ENCODE assay signal across 23 cellular contexts in genomic region chr15:31776039-31776438, GRCh38.
"Had no signal": no experiment of that assay in that cellular context is flagged by ENCODE, and none has a peak within 500 bp of the region (broad histone marks: within the 10 kb centered on the region; RNA-seq: fewer than 3 reads in every experiment).

No MANE protein-coding gene starts in this region.

- H3K36me3 Mint-ChIP-seq: immature natural killer cell; naive thymus-derived CD4-positive, alpha-beta T cell; type B pancreatic cell had no signal

- H3K27me3 ChIP-seq: esophagus muscularis mucosa, gastrocnemius medialis, neutrophil, sigmoid colon, stomach, thyroid gland, uterus had no signal

- H3K27ac ChIP-seq: epithelial cell of prostate, esophagus muscularis mucosa, gastrocnemius medialis, neutrophil, sigmoid colon, skin epidermis, stomach, thyroid gland, uterus had no signal

- H3K4me1 ChIP-seq: esophagus muscularis mucosa, gastrocnemius medialis, sigmoid colon, stomach, thyroid gland, uterus had no signal

- H3K36me3 ChIP-seq: esophagus muscularis mucosa, gastrocnemius medialis, neutrophil, sigmoid colon, stomach, thyroid gland, uterus had no signal

- H3K9me3 ChIP-seq: esophagus muscularis mucosa, gastrocnemius medialis, neutrophil, sigmoid colon, stomach, thyroid gland, uterus had no signal

- H3K4me1 Mint-ChIP-seq: immature natural killer cell; naive thymus-derived CD4-positive, alpha-beta T cell had no signal

- H3K27ac Mint-ChIP-seq: effector memory CD8-positive, alpha-beta T cell; immature natural killer cell; naive thymus-derived CD4-positive, alpha-beta T cell; nephron progenitor cell; progenitor cell of endocrine pancreas; type B pancreatic cell had no signal

- ATAC-seq: effector memory CD8-positive, alpha-beta T cell; gastrocnemius medialis; left colon; left ventricle myocardium superior; naive thymus-derived CD4-positive, alpha-beta T cell had no signal

- H3K4me3 ChIP-seq: esophagus muscularis mucosa, gastrocnemius medialis, sigmoid colon, skin epidermis, stomach, thyroid gland, uterus had no signal

- H3K4me3 Mint-ChIP-seq: effector memory CD8-positive, alpha-beta T cell; immature natural killer cell; naive thymus-derived CD4-positive, alpha-beta T cell; nephron progenitor cell; type B pancreatic cell had no signal

- DNase-seq: central memory CD4-positive, alpha-beta T cell; cortex of kidney; effector memory CD8-positive, alpha-beta T cell; gastrocnemius medialis; immature natural killer cell; left colon; left ventricle myocardium superior; naive thymus-derived CD4-positive, alpha-beta T cell; nephron progenitor cell; sigmoid colon; stimulated activated CD4-positive, alpha-beta T cell treated with anti-CD3 and anti-CD28 coated beads, Interleukin-2, amount 100 ng/mL, for 24 hours; stimulated activated CD4-positive, alpha-beta T cell treated with anti-CD3 and anti-CD28 coated beads, Interleukin-4, amount 100 ng/mL, for 4 hours; stimulated activated naive CD4-positive, alpha-beta T cell; stomach; thyroid gland; uterus had no signal

- H3K9me3 Mint-ChIP-seq: effector memory CD8-positive, alpha-beta T cell; immature natural killer cell; naive thymus-derived CD4-positive, alpha-beta T cell; nephron progenitor cell; type B pancreatic cell had no signal

- FAIRE-seq: keratinocyte had no signal
